ENCODE assay signal across 17 cellular contexts in the genomic region with DNA sequence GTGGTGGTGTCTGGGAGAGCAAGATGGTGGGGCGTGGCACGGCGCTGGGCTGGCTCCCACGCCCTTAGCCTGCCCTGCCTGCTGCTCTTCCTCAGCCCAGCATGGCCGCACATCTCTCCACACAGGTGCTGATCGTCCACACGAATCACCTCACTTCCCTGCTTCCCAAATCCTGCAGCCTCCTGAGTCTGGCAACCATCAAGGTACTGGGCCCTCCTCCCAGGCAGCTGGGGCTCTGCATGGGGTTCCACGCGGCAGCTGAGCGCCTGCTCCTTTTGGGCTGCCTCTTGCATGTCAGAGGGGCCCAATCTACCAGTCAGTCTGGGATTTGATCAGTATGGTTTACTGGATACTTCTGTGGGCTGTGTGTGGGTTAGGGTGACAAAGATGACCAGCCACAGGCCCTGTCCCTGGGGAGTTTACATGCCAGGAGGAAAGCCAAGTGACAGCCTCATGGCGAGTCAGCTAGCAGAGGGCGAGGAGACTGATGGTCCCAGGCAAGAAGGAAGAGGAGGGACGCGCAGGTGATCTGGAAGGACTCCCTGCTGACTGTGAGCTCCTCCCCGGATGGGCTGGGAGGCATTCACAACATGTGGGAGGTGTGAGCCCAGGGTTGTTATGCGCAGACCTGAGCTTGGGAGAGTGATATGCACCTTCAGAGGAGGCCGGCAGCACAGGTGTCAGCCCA.
"Had no signal": no experiment of that assay in that cellular context is flagged by ENCODE, and none has a peak within 500 bp of the region (broad histone marks: within the 10 kb centered on the region; RNA-seq: fewer than 3 reads in every experiment).

No MANE protein-coding gene starts in this region.

- H3K27ac Mint-ChIP-seq: activated CD4-positive, alpha-beta T cell treated with anti-CD3 and anti-CD28 coated beads for 36 hours; activated naive CD4-positive, alpha-beta T cell treated with anti-CD3 and anti-CD28 coated beads for 36 hours; T-helper 1 cell treated with Interleukin-12 subunit alpha and Interleukin-12 subunit beta and Interleukin-4 antibody, amounts not matched to agents 30 μg/mL and 1 μg/mL, for 36 hours had no signal

- H3K4me3 Mint-ChIP-seq: activated CD4-positive, alpha-beta T cell treated with anti-CD3 and anti-CD28 coated beads for 36 hours; activated naive CD4-positive, alpha-beta T cell treated with anti-CD3 and anti-CD28 coated beads for 36 hours; naive B cell; neural crest cell; T-helper 1 cell treated with Interleukin-12 subunit alpha and Interleukin-12 subunit beta and Interleukin-4 antibody, amounts not matched to agents 30 μg/mL and 1 μg/mL, for 36 hours had no signal

- H3K9me3 Mint-ChIP-seq: activated naive CD4-positive, alpha-beta T cell treated with anti-CD3 and anti-CD28 coated beads for 36 hours; naive B cell; neural crest cell; T-helper 1 cell treated with Interleukin-12 subunit alpha and Interleukin-12 subunit beta and Interleukin-4 antibody, amounts not matched to agents 30 μg/mL and 1 μg/mL, for 36 hours had no signal

- H3K4me1 ChIP-seq: colonic mucosa had no signal

- H3K27me3 ChIP-seq: body of pancreas, colonic mucosa, pancreas, thyroid gland had no signal

- H3K9me3 ChIP-seq: body of pancreas, colonic mucosa, left ventricle myocardium inferior, pancreas, thyroid gland had no signal

- ATAC-seq: activated CD4-positive, alpha-beta T cell treated with anti-CD3 and anti-CD28 coated beads for 36 hours; body of pancreas; pancreas had no signal

- H3K27ac ChIP-seq: body of pancreas, colonic mucosa, pancreas, thyroid gland had no signal

- DNase-seq: activated CD4-positive, alpha-beta T cell treated with anti-CD3 and anti-CD28 coated beads for 36 hours; activated CD4-positive, alpha-beta T cell treated with anti-CD3 and anti-CD28 coated beads, Interleukin-2, amount 50 U/mL, for 48 hours; activated naive CD4-positive, alpha-beta T cell treated with anti-CD3 and anti-CD28 coated beads for 36 hours; activated T-cell treated with anti-CD3 and anti-CD28 coated beads for 4 hours; body of pancreas; colonic mucosa; foreskin melanocyte; head of caudate nucleus; left ventricle myocardium inferior; mammary epithelial cell; naive B cell; pancreas; stimulated activated CD8-positive, alpha-beta memory T cell treated with anti-CD3 and anti-CD28 coated beads, Interleukin-4, amount 100 ng/mL, for 48 hours; stimulated activated naive CD4-positive, alpha-beta T cell treated with Interleukin-2 at 50 U/mL for 16 hours; thyroid gland had no signal

- H3K4me3 ChIP-seq: body of pancreas, colonic mucosa, left ventricle myocardium inferior, pancreas, thyroid gland had no signal

- H3K27me3 Mint-ChIP-seq: activated CD4-positive, alpha-beta T cell treated with anti-CD3 and anti-CD28 coated beads for 36 hours; naive B cell had no signal
